Comparison of ENCODE assay signal across 8 cellular contexts in genomic region chr19:13102416-13102665, GRCh38. TPM values are rescaled to one million over a fixed set of nuclear protein-coding genes. Genes with fewer than 3 reads are reported as not detected.
A peak's percentile ranks its signal among the peaks of the same experiment; 100 is the strongest.
DNase-seq lines count a peak whose midpoint lies in the region.

No MANE protein-coding gene starts in this region.

- H3K4me3 Mint-ChIP-seq in activated CD4-positive, alpha-beta T cell treated with anti-CD3 and anti-CD28 coated beads, Interleukin-2, amount 10 ng/mL, durations not matched to agents 24 days and 14 days: peak overlapping the region; percentile 69
- peak overlapping the region; percentile 67 for H3K4me3 Mint-ChIP-seq in activated T-helper 1 cell treated with anti-CD3 and anti-CD28 coated beads, Interleukin-12 subunit alpha, Interleukin-12 subunit beta, Interleukin-2, Interleukin-4 antibody, amounts not matched to agents 30 ng/mL and 10 ng/mL and 1 ng/mL, durations not matched to agents 14 hours and 24 hours and 36 hours

- H3K9me3 Mint-ChIP-seq in activated CD4-positive, alpha-beta T cell treated with anti-CD3 and anti-CD28 coated beads, Interleukin-2, amount 10 ng/mL, durations not matched to agents 24 days and 14 days: no peaks in the 10 kb centered on the region
- H3K9me3 Mint-ChIP-seq in activated T-helper 1 cell treated with anti-CD3 and anti-CD28 coated beads, Interleukin-12 subunit alpha, Interleukin-12 subunit beta, Interleukin-2, Interleukin-4 antibody, amounts not matched to agents 30 ng/mL and 10 ng/mL and 1 ng/mL, durations not matched to agents 14 hours and 24 hours and 36 hours: no peaks in the 10 kb centered on the region

- H3K36me3 Mint-ChIP-seq in activated CD4-positive, alpha-beta T cell treated with anti-CD3 and anti-CD28 coated beads, Interleukin-2, amount 10 ng/mL, durations not matched to agents 24 days and 14 days (ENCODE audit: low read depth): peaks cover 18% of the 10 kb centered on the region
- peaks cover 8% of the 10 kb centered on the region for H3K36me3 Mint-ChIP-seq in activated T-helper 1 cell treated with anti-CD3 and anti-CD28 coated beads, Interleukin-12 subunit alpha, Interleukin-12 subunit beta, Interleukin-2, Interleukin-4 antibody, amounts not matched to agents 30 ng/mL and 10 ng/mL and 1 ng/mL, durations not matched to agents 14 hours and 24 hours and 36 hours (ENCODE audit: low read depth)

- H3K27ac Mint-ChIP-seq in activated CD4-positive, alpha-beta T cell treated with anti-CD3 and anti-CD28 coated beads, Interleukin-2, amount 10 ng/mL, durations not matched to agents 24 days and 14 days: no peak overlapping the region
- peak overlapping the region; percentile 63 for H3K27ac Mint-ChIP-seq in activated T-helper 1 cell treated with anti-CD3 and anti-CD28 coated beads, Interleukin-12 subunit alpha, Interleukin-12 subunit beta, Interleukin-2, Interleukin-4 antibody, amounts not matched to agents 30 ng/mL and 10 ng/mL and 1 ng/mL, durations not matched to agents 14 hours and 24 hours and 36 hours

- peaks cover 8% of the 10 kb centered on the region for H3K27me3 Mint-ChIP-seq in activated CD4-positive, alpha-beta T cell treated with anti-CD3 and anti-CD28 coated beads, Interleukin-2, amount 10 ng/mL, durations not matched to agents 24 days and 14 days
- peaks cover 7% of the 10 kb centered on the region for H3K27me3 Mint-ChIP-seq in activated T-helper 1 cell treated with anti-CD3 and anti-CD28 coated beads, Interleukin-12 subunit alpha, Interleukin-12 subunit beta, Interleukin-2, Interleukin-4 antibody, amounts not matched to agents 30 ng/mL and 10 ng/mL and 1 ng/mL, durations not matched to agents 14 hours and 24 hours and 36 hours (ENCODE audit: insufficient read depth)

- no peak for DNase-seq in activated CD4-positive, alpha-beta T cell treated with anti-CD3 and anti-CD28 coated beads, Interleukin-2, amount 10 ng/mL, durations not matched to agents 24 days and 14 days
- DNase-seq in activated CD4-positive, alpha-beta T cell treated with anti-CD3 and anti-CD28 coated beads, Interleukin-2, amount 50 U/mL, for 48 hours: no peak
- DNase-seq in activated T-helper 1 cell treated with anti-CD3 and anti-CD28 coated beads, Interleukin-12 subunit alpha, Interleukin-12 subunit beta, Interleukin-2, Interleukin-4 antibody, amounts not matched to agents 30 ng/mL and 10 ng/mL and 1 ng/mL, durations not matched to agents 14 hours and 24 hours and 36 hours (ENCODE audit: low spot score): no peak
- no peak for DNase-seq in NCI-H226
- DNase-seq in HCEC 1CT: no peak
- no peak for DNase-seq in ureter (ENCODE audit: low spot score)

- intact Hi-C loops in activated CD4-positive, alpha-beta T cell treated with anti-CD3 and anti-CD28 coated beads, Interleukin-2, amount 10 ng/mL, durations not matched to agents 24 days and 14 days (cut with micrococcal nuclease): loop anchor here (5.0 kb wide), 1 partner anchor 50 kb away; the partner anchor contains the start of genes IER2 and STX10
- intact Hi-C loops in activated T-helper 1 cell treated with anti-CD3 and anti-CD28 coated beads, Interleukin-12 subunit alpha, Interleukin-12 subunit beta, Interleukin-2, Interleukin-4 antibody, amounts not matched to agents 30 ng/mL and 10 ng/mL and 1 ng/mL, durations not matched to agents 14 hours and 24 hours and 36 hours (cut with micrococcal nuclease): no loop called here

- no peaks in the 10 kb centered on the region for H3K27me3 ChIP-seq in layer of hippocampus (ENCODE audit: control insufficient read depth, insufficient read depth, low read length)

- H3K27ac ChIP-seq in layer of hippocampus (ENCODE audit: low read depth, low read length) (peak overlapping the region; percentile 83), temporal lobe (ENCODE audit: low read depth, low read length) (peak overlapping the region; percentile 78)

- peaks cover 39% of the 10 kb centered on the region for H3K4me1 Mint-ChIP-seq in activated CD4-positive, alpha-beta T cell treated with anti-CD3 and anti-CD28 coated beads, Interleukin-2, amount 10 ng/mL, durations not matched to agents 24 days and 14 days
- H3K4me1 Mint-ChIP-seq in activated T-helper 1 cell treated with anti-CD3 and anti-CD28 coated beads, Interleukin-12 subunit alpha, Interleukin-12 subunit beta, Interleukin-2, Interleukin-4 antibody, amounts not matched to agents 30 ng/mL and 10 ng/mL and 1 ng/mL, durations not matched to agents 14 hours and 24 hours and 36 hours (ENCODE audit: low read depth): peaks cover 17% of the 10 kb centered on the region

RNA-seq across cellular contexts. Expression of gene LYL1, which starts 0.3 kb away (rescaled TPM):
- total RNA-seq in activated CD4-positive, alpha-beta T cell treated with anti-CD3 and anti-CD28 coated beads, Interleukin-2, amount 10 ng/mL, durations not matched to agents 24 days and 14 days: 2.1 and 2.4 TPM in 2 replicates
- total RNA-seq in activated T-helper 1 cell treated with anti-CD3 and anti-CD28 coated beads, Interleukin-12 subunit alpha, Interleukin-12 subunit beta, Interleukin-2, Interleukin-4 antibody, amounts not matched to agents 30 ng/mL and 10 ng/mL and 1 ng/mL, durations not matched to agents 14 hours and 24 hours and 36 hours: 2.4 and 2.5 TPM in 2 replicates
- 1.2 TPM for total RNA-seq in temporal lobe
- total RNA-seq in ureter: 3.0 TPM

RNA-seq across cellular contexts. Expression of gene TRMT1, which starts 14.2 kb away (rescaled TPM):
- 153 and 155 TPM in 2 replicates for total RNA-seq in activated CD4-positive, alpha-beta T cell treated with anti-CD3 and anti-CD28 coated beads, Interleukin-2, amount 10 ng/mL, durations not matched to agents 24 days and 14 days
- 154 and 157 TPM in 2 replicates for total RNA-seq in activated T-helper 1 cell treated with anti-CD3 and anti-CD28 coated beads, Interleukin-12 subunit alpha, Interleukin-12 subunit beta, Interleukin-2, Interleukin-4 antibody, amounts not matched to agents 30 ng/mL and 10 ng/mL and 1 ng/mL, durations not matched to agents 14 hours and 24 hours and 36 hours
- total RNA-seq in temporal lobe: 14.3 TPM
- 54.6 TPM for total RNA-seq in ureter

RNA-seq across cellular contexts. Expression of gene NACC1, which starts 15.7 kb away (rescaled TPM):
- 118 and 121 TPM in 2 replicates for total RNA-seq in activated CD4-positive, alpha-beta T cell treated with anti-CD3 and anti-CD28 coated beads, Interleukin-2, amount 10 ng/mL, durations not matched to agents 24 days and 14 days
- total RNA-seq in activated T-helper 1 cell treated with anti-CD3 and anti-CD28 coated beads, Interleukin-12 subunit alpha, Interleukin-12 subunit beta, Interleukin-2, Interleukin-4 antibody, amounts not matched to agents 30 ng/mL and 10 ng/mL and 1 ng/mL, durations not matched to agents 14 hours and 24 hours and 36 hours: 124 TPM in 2 replicates
- total RNA-seq in temporal lobe (11.6 TPM), ureter (57.0 TPM)

RNA-seq across cellular contexts. Expression of gene STX10, which starts 47.8 kb away (rescaled TPM):
- total RNA-seq in activated CD4-positive, alpha-beta T cell treated with anti-CD3 and anti-CD28 coated beads, Interleukin-2, amount 10 ng/mL, durations not matched to agents 24 days and 14 days: 66.2 and 73.5 TPM in 2 replicates
- 73.8 and 78.1 TPM in 2 replicates for total RNA-seq in activated T-helper 1 cell treated with anti-CD3 and anti-CD28 coated beads, Interleukin-12 subunit alpha, Interleukin-12 subunit beta, Interleukin-2, Interleukin-4 antibody, amounts not matched to agents 30 ng/mL and 10 ng/mL and 1 ng/mL, durations not matched to agents 14 hours and 24 hours and 36 hours
- total RNA-seq in temporal lobe (18.9 TPM), ureter (37.3 TPM)

RNA-seq across cellular contexts. Expression of gene IER2, which starts 47.9 kb away (rescaled TPM):
- total RNA-seq in activated CD4-positive, alpha-beta T cell treated with anti-CD3 and anti-CD28 coated beads, Interleukin-2, amount 10 ng/mL, durations not matched to agents 24 days and 14 days: 161 TPM in 2 replicates
- 173 and 175 TPM in 2 replicates for total RNA-seq in activated T-helper 1 cell treated with anti-CD3 and anti-CD28 coated beads, Interleukin-12 subunit alpha, Interleukin-12 subunit beta, Interleukin-2, Interleukin-4 antibody, amounts not matched to agents 30 ng/mL and 10 ng/mL and 1 ng/mL, durations not matched to agents 14 hours and 24 hours and 36 hours
- total RNA-seq in temporal lobe (9.6 TPM), ureter (94.0 TPM)
